ENCODE assay signal across 8 cellular contexts in the genomic region with DNA sequence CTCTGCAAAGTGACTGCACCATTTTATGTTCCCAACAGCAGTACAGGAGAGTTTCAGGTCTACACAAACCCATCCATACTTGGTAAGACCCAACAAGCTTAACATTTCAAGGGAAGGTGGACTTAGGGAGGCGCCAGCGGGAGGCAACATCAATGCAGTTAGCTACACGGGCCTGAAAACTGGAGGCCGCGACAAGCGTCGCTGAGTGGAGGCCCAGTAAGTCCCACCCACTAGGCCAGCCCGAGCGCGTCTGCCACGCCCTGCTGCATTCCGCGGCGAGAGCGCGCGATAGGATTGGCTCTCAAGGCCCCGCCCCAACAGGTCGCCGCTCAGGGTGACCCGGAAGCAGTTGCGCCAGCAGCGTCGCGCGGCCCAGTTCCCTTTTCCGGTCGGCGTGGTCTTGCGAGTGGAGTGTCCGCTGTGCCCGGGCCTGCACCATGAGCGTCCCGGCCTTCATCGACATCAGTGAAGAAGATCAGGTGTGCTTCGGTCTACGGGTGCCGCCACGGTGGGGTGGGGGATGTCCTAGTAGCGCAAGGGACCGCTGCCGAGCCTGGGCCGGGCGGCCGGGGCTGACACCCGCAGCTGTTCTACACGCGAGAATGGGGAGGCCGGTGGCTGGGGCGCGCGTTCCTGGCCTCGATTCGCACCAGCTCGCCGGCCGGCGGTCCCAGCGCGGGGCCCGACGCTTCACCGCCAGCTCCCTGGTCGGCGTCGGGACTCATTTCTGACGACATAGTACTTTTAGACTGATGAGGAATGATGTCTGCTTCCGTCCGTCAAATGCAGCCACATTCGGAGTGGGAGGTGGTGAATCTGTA. TPM values are rescaled to one million over a fixed set of nuclear protein-coding genes. Genes with fewer than 3 reads are reported as not detected.
DNase-seq lines count a peak whose midpoint lies in the region; ATAC-seq and TF ChIP-seq lines count a peak whose summit lies in the region.

EIF3M (plus strand) TSS at position 381 of the 821 bp plus-strand sequence; CDS start at position 438, 57 bp downstream.

- peaks cover 0 to 12% (median 0%) of the 10 kb centered on the region in 4 donors for H3K4me1 ChIP-seq in right lobe of liver

- intact Hi-C loops in CD14-positive monocyte (cut with micrococcal nuclease) (loop anchor here in 1 of 2 donors (10.0 kb wide), 2 partner anchors 311 to 451 kb away; partner anchors contain the start of genes QSER1 and TCP11L1), dorsolateral prefrontal cortex (cut with DNase I) (no loop called here), right lobe of liver (cut with DNase I) (no loop called here)

- H3K9me3 ChIP-seq in right lobe of liver = no peaks in the 10 kb centered on the region

- peak; percentile 98 for ATAC-seq in GM19397 (IDR thresholded peaks at IDR 0.05; ENCODE audit: unreplicated experiment)
- peak; percentile 96 for ATAC-seq in HG03571 (IDR thresholded peaks at IDR 0.05; ENCODE audit: unreplicated experiment)
- ATAC-seq in right lobe of liver = peak; percentile 100

- peaks cover 0 to 2% (median 0%) of the 10 kb centered on the region in 4 donors for H3K36me3 ChIP-seq in right lobe of liver

- peak; percentile 80 for TF ChIP-seq POLR2A in right lobe of liver (IDR thresholded peaks at IDR 0.05)

- H3K4me3 ChIP-seq in dorsolateral prefrontal cortex (peak within 1 kb of the TSS; percentile 66 to 99 (median 88)), right lobe of liver (peak within 1 kb of the TSS; percentile 73 to 98 (median 89))

- DNase-seq in CD14-positive monocyte (ENCODE audit: low spot score) = peak; percentile 96
- peak; percentile 96 for DNase-seq in NCI-H82 (lab: John Stamatoyannopoulos, UW)
- peak; percentile 95 to 96 for DNase-seq in activated CD4-positive, alpha-beta T cell treated with anti-CD3 and anti-CD28 coated beads, Interleukin-2, amount 50 U/mL, for 48 hours
- DNase-seq in dorsolateral prefrontal cortex = peak; percentile 89 to 97 (median 96)
- peak; percentile 97 to 98 (median 97) for DNase-seq in right lobe of liver
- peak; percentile 94 to 96 for DNase-seq in stimulated activated CD4-positive, alpha-beta T cell treated with anti-CD3 and anti-CD28 coated beads, Interleukin-4, amount 100 ng/mL, for 4 hours

- H3K4me1 Mint-ChIP-seq in CD14-positive monocyte = peaks cover 39% of the 10 kb centered on the region

- H3K27ac Mint-ChIP-seq in CD14-positive monocyte = peak within 1 kb of the TSS; percentile 88 to 96 (median 93)

- peaks cover 0 to 2% (median 0%) of the 10 kb centered on the region in 7 donors for H3K9me3 Mint-ChIP-seq in CD14-positive monocyte

- peak within 1 kb of the TSS in 47 of 59 donors; percentile 19 to 90 (median 67) for H3K27ac ChIP-seq in dorsolateral prefrontal cortex
- peak within 1 kb of the TSS; percentile 25 to 58 (median 44) for H3K27ac ChIP-seq in right lobe of liver

- peak within 1 kb of the TSS; percentile 91 to 97 for H3K4me3 Mint-ChIP-seq in CD14-positive monocyte

- peaks cover 6% of the 10 kb centered on the region in 2 donors for H3K36me3 Mint-ChIP-seq in CD14-positive monocyte

- TF ChIP-seq CTCF in CD14-positive monocyte (IDR thresholded peaks at IDR 0.05) (no peak), dorsolateral prefrontal cortex (IDR thresholded peaks at IDR 0.05 in 54 of 56, conservative IDR thresholded peaks at IDR 0.05 in 2 of 56; ENCODE audit: low read depth in 1 of 56, partially characterized antibody in 56 of 56) (peak in 23 of 56 donors; percentile 5 to 45 (median 24)), right lobe of liver (IDR thresholded peaks at IDR 0.05) (no peak)

- peaks cover 2 to 4% (median 4%) of the 10 kb centered on the region in 3 donors for H3K27me3 Mint-ChIP-seq in CD14-positive monocyte (ENCODE audit: low read depth in 3 of 3)

- 3% methylated on average over 14 of the region's 70 CpGs for WGBS in right lobe of liver (ENCODE audit: insufficient coverage, low coverage, low lambda C conversion rate, missing lambda C conversion rate)

- H3K27me3 ChIP-seq in dorsolateral prefrontal cortex = peaks cover 0 to 7% (median 0%) of the 10 kb centered on the region in 45 donors
- no peaks in the 10 kb centered on the region for H3K27me3 ChIP-seq in right lobe of liver

RNA-seq across cellular contexts. Expression of gene EIF3M, which starts in this region (rescaled TPM):
- 100 to 1,000 TPM; 248 to 316 TPM for polyA plus RNA-seq in CD14-positive monocyte
- total RNA-seq in dorsolateral prefrontal cortex (100 to 1,000 TPM in 58 of 120 experiments, 10 to 100 TPM in 62; 63.1 to 130 (median 99.4) TPM), right lobe of liver (100 to 1,000 TPM in 2 of 6 experiments, 10 to 100 TPM in 4; 61.4 to 254 (median 90.2) TPM)

Comparison
In these comparisons a context has a peak if more than half of its experiments do, and no peak if none do; other contexts are left out.
1. Peak in every context shown above with its lines: DNase-seq, ATAC-seq, H3K4me3 ChIP-seq and H3K27ac ChIP-seq.